Comparison of ENCODE assay signal across 20 cellular contexts in the genomic region with DNA sequence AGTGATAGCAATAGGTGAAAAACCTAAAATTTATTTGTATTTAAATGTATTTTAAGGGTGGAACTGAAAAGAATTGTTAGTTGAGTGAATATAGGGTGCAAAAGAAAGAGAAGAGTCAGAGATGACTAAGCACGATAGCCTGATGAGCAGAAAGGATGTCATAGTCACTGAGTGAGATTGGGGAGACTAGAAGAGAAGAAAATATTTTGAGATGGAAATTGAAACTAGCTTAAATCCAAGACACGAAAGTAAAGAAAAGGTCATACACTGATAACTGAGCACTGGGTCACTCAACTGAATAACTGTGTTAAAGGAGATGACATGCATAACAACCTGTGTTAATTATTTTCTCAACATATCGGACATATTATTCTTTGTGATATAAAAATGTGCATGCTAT. TPM values are rescaled to one million over a fixed set of nuclear protein-coding genes. Genes with fewer than 3 reads are reported as not detected.
DNase-seq lines count a peak whose midpoint lies in the region; ATAC-seq and TF ChIP-seq lines count a peak whose summit lies in the region.
"Had no signal": no experiment of that assay in that cellular context is flagged by ENCODE, and none has a peak within 500 bp of the region (broad histone marks: within the 10 kb centered on the region; RNA-seq: fewer than 3 reads in every experiment).

No MANE protein-coding gene starts in this region.

- H3K27ac ChIP-seq in GM23248, result no peak overlapping the region

- no peak for TF ChIP-seq POLR2A in GM18505 (IDR thresholded peaks at IDR 0.05; ENCODE audit: borderline replicate concordance, extremely low read depth, insufficient read depth, insufficient read length)

- no peak overlapping the region for H3K4me2 ChIP-seq in GM23248 (ENCODE audit: unreplicated experiment)

- no peaks in the 10 kb centered on the region for H4K20me1 ChIP-seq in GM23248 (ENCODE audit: insufficient read depth)

- no peaks in the 10 kb centered on the region for H3K36me3 Mint-ChIP-seq in activated naive CD4-positive, alpha-beta T cell treated with anti-CD3 and anti-CD28 coated beads, Interleukin-2, amount 50 U/mL, for 72 hours
- H3K36me3 Mint-ChIP-seq: CD14-positive monocyte had no signal

- DNase-seq in activated naive CD4-positive, alpha-beta T cell treated with anti-CD3 and anti-CD28 coated beads, Interleukin-2, amount 50 U/mL, for 72 hours (ENCODE audit: low spot score in 2 of 2), result no peak
- DNase-seq in GM23248, result no peak
- DNase-seq in inferior parietal cortex (ENCODE audit: extremely low spot score), result no peak
- DNase-seq in NCI-H446 (lab: John Stamatoyannopoulos, UW), result no peak
- DNase-seq: ACHN, AML-193, COR-L47, H7, NCI-H1436, NCI-H2029, NCI-H2171, NCI-H446 treated with DMSO at 0.1 percent for 48 hours, NCI-H748 treated with DMSO at 0.1 percent for 48 hours, RPMI8226, T-helper 2 cell had no signal

- H3K36me3 ChIP-seq in GM23248 (ENCODE audit: low read depth), result no peaks in the 10 kb centered on the region

- ATAC-seq in GM18505 (IDR thresholded peaks at IDR 0.05; ENCODE audit: unreplicated experiment), result peak; percentile 62
- peak; percentile 63 for ATAC-seq in GM21360 (IDR thresholded peaks at IDR 0.05; ENCODE audit: unreplicated experiment)
- ATAC-seq in HG03378 (IDR thresholded peaks at IDR 0.05; ENCODE audit: unreplicated experiment), result peak; percentile 47
- no peak for ATAC-seq in activated naive CD4-positive, alpha-beta T cell treated with anti-CD3 and anti-CD28 coated beads, Interleukin-2, amount 50 U/mL, for 72 hours
- ATAC-seq: K562 had no signal

- H3K27me3 ChIP-seq in GM23248 (replicated peaks; ENCODE audit: insufficient read depth), result no peaks in the 10 kb centered on the region

- H3K9ac ChIP-seq in GM23248, result no peak overlapping the region

- no peaks in the 10 kb centered on the region for H3F3A ChIP-seq in GM23248 (ENCODE audit: insufficient read depth)

- H3K9me2 ChIP-seq in GM23248 (ENCODE audit: insufficient read depth), result no peaks in the 10 kb centered on the region

- in situ Hi-C loops in GM23248 (cut with MboI), result no loop called here

- no peak overlapping the region for H2AFZ ChIP-seq in GM23248

- H3K9me3 Mint-ChIP-seq in activated naive CD4-positive, alpha-beta T cell treated with anti-CD3 and anti-CD28 coated beads, Interleukin-2, amount 50 U/mL, for 72 hours, result peaks cover 0 to 5% of the 10 kb centered on the region in 2 donors

- no peaks in the 10 kb centered on the region for H3K9me3 ChIP-seq in GM23248 (ENCODE audit: low read depth)

- no peaks in the 10 kb centered on the region for H3K79me2 ChIP-seq in GM23248 (ENCODE audit: insufficient read depth)

- 40 to 43% methylated on average over 3 of the region's 3 CpGs for WGBS in GM23248 (ENCODE audit: low coverage in 1 of 2, low lambda C conversion rate in 2 of 2, missing lambda C conversion rate in 2 of 2), 2 experiments

- no peaks in the 10 kb centered on the region for H3K4me1 ChIP-seq in GM23248 (ENCODE audit: insufficient read depth)

- no peak overlapping the region for H3K27ac Mint-ChIP-seq in activated naive CD4-positive, alpha-beta T cell treated with anti-CD3 and anti-CD28 coated beads, Interleukin-2, amount 50 U/mL, for 72 hours
- H3K27ac Mint-ChIP-seq: CD14-positive monocyte had no signal

- H3K4me3 ChIP-seq in GM23248, result no peak overlapping the region
- H3K4me3 ChIP-seq: K562 had no signal

RNA-seq across cellular contexts. Expression of a gene that starts 55.5 kb away (rescaled TPM):
- not detected for total RNA-seq in activated naive CD4-positive, alpha-beta T cell treated with anti-CD3 and anti-CD28 coated beads, Interleukin-2, amount 50 U/mL, for 72 hours
- total RNA-seq in GM23248 (2014; rRNA removed; shearing (Covaris generic)), result not detected in 2 replicates
- polyA plus RNA-seq in GM23248 (2016; fragmentation: Nextera tagmentation; extraction: Ambion mirVana), result not detected in 2 replicates
- total RNA-seq: H7, K562 had no signal
- polyA plus RNA-seq: CD14-positive monocyte, K562 had no signal

Comparison
In these comparisons a context has a peak if more than half of its experiments do, and no peak if none do; other contexts are left out.
1. ATAC-seq: peak in GM18505 (single experiment), GM21360 (single experiment) and HG03378 (single experiment); none in activated naive CD4-positive, alpha-beta T cell treated with anti-CD3 and anti-CD28 coated beads, Interleukin-2, amount 50 U/mL, for 72 hours (0 of 2).